Comparison of ENCODE assay signal across 8 cellular contexts in genomic region chr3:121431717-121432517, GRCh38.
DNase-seq lines count a peak whose midpoint lies in the region; ATAC-seq and TF ChIP-seq lines count a peak whose summit lies in the region.

No MANE protein-coding gene starts in this region.

- H3K27me3 Mint-ChIP-seq in activated T-cell treated with anti-CD3 and anti-CD28 coated beads, Interleukin-2, amount 50 U/mL, for 24 hours: no peaks in the 10 kb centered on the region

- POLR2A ChIA-PET in GM10248 (lab: Yijun Ruan, JAX): no interaction called here

- no peak for TF ChIP-seq CTCF in GM10248 (IDR thresholded peaks at IDR 0.05; ENCODE audit: control extremely low read depth, extremely low read depth, low read depth, missing control alignments)

- peaks cover 17% of the 10 kb centered on the region for H3K4me1 Mint-ChIP-seq in activated T-cell treated with anti-CD3 and anti-CD28 coated beads, Interleukin-2, amount 50 U/mL, for 24 hours (ENCODE audit: low read depth)

- H3K4me3 Mint-ChIP-seq in activated T-cell treated with anti-CD3 and anti-CD28 coated beads, Interleukin-2, amount 50 U/mL, for 24 hours: no peak overlapping the region

- peak; percentile 95 for ATAC-seq in GM21576 (IDR thresholded peaks at IDR 0.05; ENCODE audit: unreplicated experiment)

- H3K27ac Mint-ChIP-seq in activated T-cell treated with anti-CD3 and anti-CD28 coated beads, Interleukin-2, amount 50 U/mL, for 24 hours: peak overlapping the region; percentile 78

- H3K36me3 ChIP-seq in KOPT-K1 (ENCODE audit: insufficient read depth, low read length): peaks cover 94% of the 10 kb centered on the region

- DNase-seq in GM10248 (ENCODE audit: extremely low spot score) (peak; percentile 68), germinal center (ENCODE audit: low spot score) (peak; percentile 29), iPS-NIHi11 (ENCODE audit: low spot score) (no peak), NCI-H82 treated with DMSO at 0.1 percent for 48 hours (lab: John Stamatoyannopoulos, UW; ENCODE audit: unreplicated experiment) (no peak)
- DNase-seq in activated T-cell treated with anti-CD3 and anti-CD28 coated beads, Interleukin-2, amount 50 U/mL, for 24 hours: no peak
- DNase-seq in stimulated activated CD4-positive, alpha-beta T cell treated with anti-CD3 and anti-CD28 coated beads, Interleukin-15, amount 100 ng/mL, for 24 hours: peak; percentile 39

- no peaks in the 10 kb centered on the region for H3K9me3 ChIP-seq in KOPT-K1 (ENCODE audit: insufficient read depth, low read length, poor library complexity, severe bottlenecking)

- CTCF ChIA-PET in GM10248 (lab: Yijun Ruan, JAX): interaction anchor here (1.1 to 2.4 kb wide), 3 partner anchors 13 to 21 kb away, joined by 4 to 9 read pairs (median 5); no protein-coding TSS in a partner anchor

- peaks cover 86% of the 10 kb centered on the region for H3K36me3 Mint-ChIP-seq in activated T-cell treated with anti-CD3 and anti-CD28 coated beads, Interleukin-2, amount 50 U/mL, for 24 hours (ENCODE audit: low read depth)

- H3K27ac ChIP-seq in KOPT-K1 (ENCODE audit: low read depth, low read length, poor library complexity, severe bottlenecking): peak overlapping the region; percentile 58

- H3K9me3 Mint-ChIP-seq in activated T-cell treated with anti-CD3 and anti-CD28 coated beads, Interleukin-2, amount 50 U/mL, for 24 hours: no peaks in the 10 kb centered on the region

Comparison
In these comparisons a context has a peak if more than half of its experiments do, and no peak if none do; other contexts are left out.
1. DNase-seq: peak in GM10248 (single experiment), germinal center (single experiment) and stimulated activated CD4-positive, alpha-beta T cell treated with anti-CD3 and anti-CD28 coated beads, Interleukin-15, amount 100 ng/mL, for 24 hours (single experiment); none in activated T-cell treated with anti-CD3 and anti-CD28 coated beads, Interleukin-2, amount 50 U/mL, for 24 hours (single experiment), iPS-NIHi11 (single experiment) and NCI-H82 treated with DMSO at 0.1 percent for 48 hours (single experiment).